Comparison of ENCODE assay signal across 11 cellular contexts in the genomic region with DNA sequence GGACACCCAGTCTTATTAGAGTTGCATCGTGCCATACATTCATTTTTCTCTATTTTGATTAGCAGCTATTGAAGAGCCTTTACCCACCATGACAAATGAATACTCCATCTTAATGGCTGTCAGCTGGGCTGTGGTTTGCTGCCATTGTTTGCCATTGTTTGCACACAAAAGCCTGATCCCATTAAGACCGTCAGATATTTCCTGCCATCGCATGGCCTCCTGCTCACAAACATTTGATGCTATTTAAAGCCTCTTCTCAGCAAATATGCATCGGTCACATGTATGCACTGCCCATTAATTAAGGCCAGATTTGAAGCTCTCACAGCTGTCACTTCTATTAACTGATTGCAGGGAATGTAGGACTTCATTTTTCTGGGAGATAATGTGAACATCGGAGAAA.
DNase-seq lines count a peak whose midpoint lies in the region; FAIRE-seq and TF ChIP-seq lines count a peak whose summit lies in the region.
"Had no signal": no experiment of that assay in that cellular context is flagged by ENCODE, and none has a peak within 500 bp of the region (broad histone marks: within the 10 kb centered on the region; RNA-seq: fewer than 3 reads in every experiment).

No MANE protein-coding gene starts in this region.

- no peaks in the 10 kb centered on the region for H3K9me3 ChIP-seq in WERI-Rb-1 (ENCODE audit: severe bottlenecking)
- H3K9me3 ChIP-seq: gastroesophageal sphincter had no signal

- no peak overlapping the region for H2AK5ac ChIP-seq in mesendoderm (ENCODE audit: low read length)

- H3K4ac ChIP-seq in mesendoderm (ENCODE audit: low read depth, low read length), result no peak overlapping the region

- FAIRE-seq in HTR-8/SVneo (lab: Jason Lieb, UNC), result no peak

- H3K4me1 ChIP-seq in mesendoderm (ENCODE audit: control insufficient read depth, low read depth, low read length), result peaks cover 11% of the 10 kb centered on the region

- H3K36me3 ChIP-seq in WERI-Rb-1 (no peaks in the 10 kb centered on the region), mesendoderm (ENCODE audit: control insufficient read depth, insufficient read depth, low read length) (no peaks in the 10 kb centered on the region)
- H3K36me3 ChIP-seq: gastroesophageal sphincter had no signal

- no peak for TF ChIP-seq CTCF in WERI-Rb-1 (IDR thresholded peaks at IDR 0.05; ENCODE audit: low read depth, low read length)

- no peak overlapping the region for H4K5ac ChIP-seq in mesendoderm (ENCODE audit: low read length)

- H2BK120ac ChIP-seq in mesendoderm (ENCODE audit: low read depth, low read length), result no peak overlapping the region

- no peak overlapping the region for H4K8ac ChIP-seq in mesendoderm (ENCODE audit: low read depth, low read length)

- 0 out of 2 replicates have a peak overlapping the region, but pooled peaks have one; percentile 18 for H3K27ac ChIP-seq in WERI-Rb-1
- peak overlapping the region; percentile 75 for H3K27ac ChIP-seq in mesendoderm (ENCODE audit: low read depth, low read length)
- H3K27ac ChIP-seq: gastroesophageal sphincter had no signal

- no peaks in the 10 kb centered on the region for H3K79me1 ChIP-seq in mesendoderm (ENCODE audit: low read length)

- no peak overlapping the region for H3K4me2 ChIP-seq in mesendoderm (ENCODE audit: low read length)

- peak overlapping the region; percentile 76 for H3K56ac ChIP-seq in mesendoderm (ENCODE audit: low read length)

- no CpG with 5 or more reads among the region's 5 CpGs for WGBS in mesendoderm (ENCODE audit: extremely low coverage, insufficient coverage, low lambda C conversion rate)

- no peak overlapping the region for H2BK15ac ChIP-seq in mesendoderm (replicated peaks; ENCODE audit: low read depth)

- peak overlapping the region; percentile 46 for H3K18ac ChIP-seq in mesendoderm (ENCODE audit: low read length)

- DNase-seq in EH (ENCODE audit: low read depth) (peak; percentile 87), NCI-H2029 (lab: John Stamatoyannopoulos, UW) (peak; percentile 52), WERI-Rb-1 (peak; percentile 22), mesendoderm (peak; percentile 81), HCEC 1CT (no peak), HTR-8/SVneo (ENCODE audit: insufficient read length, low spot score) (no peak), GF-D8 (lab: John Stamatoyannopoulos, UW) (no peak)
- no peak for DNase-seq in activated naive CD4-positive, alpha-beta T cell treated with Interleukin-2 at 50 U/mL for 16 hours
- DNase-seq: CD4-positive, alpha-beta memory T cell had no signal

- H3K4me3 ChIP-seq in WERI-Rb-1 (ENCODE audit: low read depth, low read length) (no peak overlapping the region), mesendoderm (ENCODE audit: low read length) (no peak overlapping the region)
- H3K4me3 ChIP-seq: gastroesophageal sphincter, lung had no signal

- H3K23ac ChIP-seq in mesendoderm (ENCODE audit: low read length), result no peak overlapping the region

- peak overlapping the region; percentile 85 for H2BK5ac ChIP-seq in mesendoderm (ENCODE audit: low read length)

- H3K79me2 ChIP-seq in mesendoderm (ENCODE audit: control insufficient read depth, insufficient read depth, low read length), result no peaks in the 10 kb centered on the region

- H3K9ac ChIP-seq in mesendoderm (ENCODE audit: low read length), result no peak overlapping the region

- H3K27me3 ChIP-seq in WERI-Rb-1 (ENCODE audit: insufficient read depth, low read depth, severe bottlenecking) (no peaks in the 10 kb centered on the region), mesendoderm (ENCODE audit: insufficient read depth, low read length, poor library complexity) (no peaks in the 10 kb centered on the region)
- H3K27me3 ChIP-seq: gastroesophageal sphincter had no signal

Comparison
In these comparisons a context has a peak if more than half of its experiments do, and no peak if none do; other contexts are left out.
1. DNase-seq: peak in EH (single experiment), NCI-H2029 (single experiment), WERI-Rb-1 (single experiment) and mesendoderm (single experiment); none in HCEC 1CT (single experiment), HTR-8/SVneo (single experiment), activated naive CD4-positive, alpha-beta T cell treated with Interleukin-2 at 50 U/mL for 16 hours (single experiment) and GF-D8 (single experiment).